In the genomic region with DNA sequence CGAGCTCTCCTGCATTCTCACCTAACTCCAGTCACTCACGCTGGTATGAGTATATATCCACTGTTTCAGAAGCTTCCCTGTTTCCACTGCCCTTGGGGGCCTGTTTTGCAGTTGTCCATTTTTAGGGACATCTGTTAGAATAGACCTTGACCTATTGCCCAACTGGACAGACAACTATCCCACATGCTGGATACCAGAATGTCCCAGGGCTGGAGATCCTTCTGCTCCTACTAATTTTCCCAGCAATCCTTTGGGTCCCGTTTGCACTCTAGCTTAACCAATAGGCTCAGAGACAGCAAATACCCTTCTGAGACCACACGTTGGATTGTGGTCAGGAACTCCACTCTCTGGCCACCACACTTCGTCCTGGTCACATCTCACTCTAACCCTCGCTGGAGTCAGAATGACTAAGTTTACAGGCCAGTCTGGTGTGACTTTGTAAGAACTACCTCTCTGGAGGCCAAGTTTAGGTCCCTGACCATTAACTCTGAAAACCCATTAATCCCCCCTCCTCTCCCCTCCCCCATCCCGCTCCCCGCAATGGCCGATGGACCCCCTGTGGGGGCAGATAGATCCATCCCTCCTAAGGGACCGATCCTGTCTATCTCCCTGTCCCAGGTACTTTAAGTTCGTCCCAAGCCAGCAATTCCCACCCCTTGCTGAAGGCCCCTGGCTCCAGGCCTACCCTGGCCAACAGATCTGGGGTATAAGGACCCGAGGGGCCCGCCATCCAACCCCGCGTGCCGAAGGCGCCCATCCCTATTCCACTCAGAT, we compare ENCODE assay signal across 8 cellular contexts. TPM values are rescaled to one million over a fixed set of nuclear protein-coding genes. Genes with fewer than 3 reads are reported as not detected.
DNase-seq lines count a peak whose midpoint lies in the region; ATAC-seq and TF ChIP-seq lines count a peak whose summit lies in the region.

No MANE protein-coding gene starts in this region.

- ATAC-seq in HG02678 (IDR thresholded peaks at IDR 0.05; ENCODE audit: unreplicated experiment): no peak
- no peak for ATAC-seq in HG02970 (IDR thresholded peaks at IDR 0.05; ENCODE audit: low FRiP score, unreplicated experiment)

- no peaks in the 10 kb centered on the region for H3K9me3 ChIP-seq in SK-N-MC (ENCODE audit: low read depth, low read length)
- H3K9me3 ChIP-seq in neural cell (ENCODE audit: low read length): no peaks in the 10 kb centered on the region

- DNase-seq in activated CD4-positive, alpha-beta T cell treated with anti-CD3 and anti-CD28 coated beads for 48 hours: peak; percentile 37
- DNase-seq in activated CD4-positive, alpha-beta T cell treated with anti-CD3 and anti-CD28 coated beads, Interleukin-2, amount 50 U/mL, for 1 hour: no peak
- DNase-seq in SK-N-MC (ENCODE audit: low read depth, low spot score) (no peak), epithelial cell of prostate (ENCODE audit: low read depth, low spot score) (no peak), NCI-H2196 (lab: John Stamatoyannopoulos, UW; ENCODE audit: unreplicated experiment) (no peak)

- peak overlapping the region; percentile 98 for H3K4me2 ChIP-seq in neural cell (ENCODE audit: low read length)

- peaks cover 44% of the 10 kb centered on the region for H3K79me2 ChIP-seq in neural cell (replicated peaks; ENCODE audit: insufficient read depth, low read length)

- H2AFZ ChIP-seq in neural cell (ENCODE audit: low read depth, low read length): peak overlapping the region; percentile 43

- H3K27me3 ChIP-seq in neural cell (ENCODE audit: insufficient read depth, low read depth, low read length): no peaks in the 10 kb centered on the region

- H3K9ac ChIP-seq in SK-N-MC (ENCODE audit: insufficient read length) (peak overlapping the region; percentile 94), neural cell (ENCODE audit: low read length) (peak overlapping the region; percentile 92)

- TF ChIP-seq EP300 in neural cell (conservative IDR thresholded peaks at IDR 0.05; ENCODE audit: poor library complexity, severe bottlenecking): no peak

- H3K27ac ChIP-seq in SK-N-MC (no peak overlapping the region), epithelial cell of prostate (peak overlapping the region; percentile 48), neural cell (ENCODE audit: low read length) (peak overlapping the region; percentile 85)

- no peak for TF ChIP-seq CTCF in neural cell (IDR thresholded peaks at IDR 0.05; ENCODE audit: poor library complexity, severe bottlenecking)

- H4K20me1 ChIP-seq in neural cell (ENCODE audit: insufficient read depth): no peaks in the 10 kb centered on the region

- H3K4me3 ChIP-seq in SK-N-MC: peak overlapping the region; percentile 91
- peak overlapping the region; percentile 96 for H3K4me3 ChIP-seq in neural cell (ENCODE audit: low read length)

- no peaks in the 10 kb centered on the region for H3K9me2 ChIP-seq in neural cell (ENCODE audit: insufficient read depth, low read length)

- H3F3A ChIP-seq in neural cell (ENCODE audit: insufficient read depth, low read length, poor library complexity, severe bottlenecking): peaks cover 4% of the 10 kb centered on the region

- no peak for TF ChIP-seq RAD21 in neural cell (conservative IDR thresholded peaks at IDR 0.05)

- H3K36me3 ChIP-seq in SK-N-MC (ENCODE audit: insufficient read depth, low read length) (no peaks in the 10 kb centered on the region), neural cell (ENCODE audit: insufficient read depth, low read length) (no peaks in the 10 kb centered on the region)

TF ChIP-seq in neural cell, 6 proteins besides CTCF, POLR2A, EP300 and RAD21:
- TF ChIP-seq, protein P1, sequence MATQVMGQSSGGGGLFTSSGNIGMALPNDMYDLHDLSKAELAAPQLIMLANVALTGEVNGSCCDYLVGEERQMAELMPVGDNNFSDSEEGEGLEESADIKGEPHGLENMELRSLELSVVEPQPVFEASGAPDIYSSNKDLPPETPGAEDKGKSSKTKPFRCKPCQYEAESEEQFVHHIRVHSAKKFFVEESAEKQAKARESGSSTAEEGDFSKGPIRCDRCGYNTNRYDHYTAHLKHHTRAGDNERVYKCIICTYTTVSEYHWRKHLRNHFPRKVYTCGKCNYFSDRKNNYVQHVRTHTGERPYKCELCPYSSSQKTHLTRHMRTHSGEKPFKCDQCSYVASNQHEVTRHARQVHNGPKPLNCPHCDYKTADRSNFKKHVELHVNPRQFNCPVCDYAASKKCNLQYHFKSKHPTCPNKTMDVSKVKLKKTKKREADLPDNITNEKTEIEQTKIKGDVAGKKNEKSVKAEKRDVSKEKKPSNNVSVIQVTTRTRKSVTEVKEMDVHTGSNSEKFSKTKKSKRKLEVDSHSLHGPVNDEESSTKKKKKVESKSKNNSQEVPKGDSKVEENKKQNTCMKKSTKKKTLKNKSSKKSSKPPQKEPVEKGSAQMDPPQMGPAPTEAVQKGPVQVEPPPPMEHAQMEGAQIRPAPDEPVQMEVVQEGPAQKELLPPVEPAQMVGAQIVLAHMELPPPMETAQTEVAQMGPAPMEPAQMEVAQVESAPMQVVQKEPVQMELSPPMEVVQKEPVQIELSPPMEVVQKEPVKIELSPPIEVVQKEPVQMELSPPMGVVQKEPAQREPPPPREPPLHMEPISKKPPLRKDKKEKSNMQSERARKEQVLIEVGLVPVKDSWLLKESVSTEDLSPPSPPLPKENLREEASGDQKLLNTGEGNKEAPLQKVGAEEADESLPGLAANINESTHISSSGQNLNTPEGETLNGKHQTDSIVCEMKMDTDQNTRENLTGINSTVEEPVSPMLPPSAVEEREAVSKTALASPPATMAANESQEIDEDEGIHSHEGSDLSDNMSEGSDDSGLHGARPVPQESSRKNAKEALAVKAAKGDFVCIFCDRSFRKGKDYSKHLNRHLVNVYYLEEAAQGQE (IDR thresholded peaks at IDR 0.05; ENCODE audit: borderline replicate concordance): no peak
- no peak for TF ChIP-seq SMC3 (conservative IDR thresholded peaks at IDR 0.05; ENCODE audit: poor library complexity)
TF ChIP-seq in neural cell: peak in this region for 0.

RNA-seq across cellular contexts. Expression of a gene that starts 35.5 kb away (rescaled TPM):
- polyA plus RNA-seq in neural cell: 23.0 and 24.9 TPM in 2 replicates
- polyA minus RNA-seq in neural cell: 24.5 and 28.0 TPM in 2 replicates
